1 cellular context compared by ENCODE assay signal in genomic region chr11:130604606-130605005, GRCh38.
TF ChIP-seq lines count a peak whose summit lies in the region.

No MANE protein-coding gene starts in this region.

TF ChIP-seq in IMR-90, 13 proteins besides CTCF, POLR2A, EP300 and RAD21 (continued from another document):
- TF ChIP-seq RCOR1 (IDR thresholded peaks at IDR 0.05; ENCODE audit: insufficient replicate concordance, low read length): no peak
- no peak for TF ChIP-seq MAFK (IDR thresholded peaks at IDR 0.05; ENCODE audit: low read depth, low read length)
